ENCODE assay signal across 2 cellular contexts in the genomic region with DNA sequence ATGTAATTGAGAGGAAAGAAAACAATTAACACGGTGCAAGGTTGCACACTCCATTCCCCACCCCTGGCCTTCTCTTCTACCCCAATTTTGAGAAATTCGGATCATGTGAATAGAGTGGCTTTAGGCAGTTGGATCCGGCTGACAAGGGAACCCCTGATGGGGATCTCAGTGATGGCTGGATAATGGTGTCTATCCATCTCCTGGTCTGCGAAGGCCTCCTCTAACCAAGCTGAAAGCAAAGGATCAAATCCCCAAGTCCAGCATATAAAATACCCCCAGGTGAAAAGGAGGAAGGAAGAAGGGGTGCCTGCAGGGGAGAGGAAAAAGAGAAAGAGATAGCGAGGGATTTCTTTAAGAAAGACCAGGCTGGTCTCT.
TF ChIP-seq lines count a peak whose summit lies in the region.

No MANE protein-coding gene starts in this region.

TF ChIP-seq in SK-N-SH, 30 proteins besides CTCF, POLR2A, EP300 and RAD21 (continued from another document):
- TF ChIP-seq FOXJ3 (CRISPR knock-in tag; IDR thresholded peaks at IDR 0.05) = no peak
- TF ChIP-seq, protein P1, sequence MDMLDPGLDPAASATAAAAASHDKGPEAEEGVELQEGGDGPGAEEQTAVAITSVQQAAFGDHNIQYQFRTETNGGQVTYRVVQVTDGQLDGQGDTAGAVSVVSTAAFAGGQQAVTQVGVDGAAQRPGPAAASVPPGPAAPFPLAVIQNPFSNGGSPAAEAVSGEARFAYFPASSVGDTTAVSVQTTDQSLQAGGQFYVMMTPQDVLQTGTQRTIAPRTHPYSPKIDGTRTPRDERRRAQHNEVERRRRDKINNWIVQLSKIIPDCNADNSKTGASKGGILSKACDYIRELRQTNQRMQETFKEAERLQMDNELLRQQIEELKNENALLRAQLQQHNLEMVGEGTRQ (IDR thresholded peaks at IDR 0.05; ENCODE audit: borderline replicate concordance, low read depth, low read length) = no peak
- TF ChIP-seq MXI1 (IDR thresholded peaks at IDR 0.05; ENCODE audit: low read depth, low read length) = no peak
- no peak for TF ChIP-seq SIN3A (IDR thresholded peaks at IDR 0.05; ENCODE audit: borderline replicate concordance, low read depth, low read length)
- no peak for TF ChIP-seq JUND (IDR thresholded peaks at IDR 0.05)
- no peak for TF ChIP-seq YY1 (IDR thresholded peaks at IDR 0.05; ENCODE audit: low read depth)

TF ChIP-seq in SK-N-SH treated with all-trans-retinoic acid at 6 μM for 48 hours, 23 proteins besides CTCF, POLR2A, EP300 and RAD21 (continued from another document):
- TF ChIP-seq, protein P2, sequence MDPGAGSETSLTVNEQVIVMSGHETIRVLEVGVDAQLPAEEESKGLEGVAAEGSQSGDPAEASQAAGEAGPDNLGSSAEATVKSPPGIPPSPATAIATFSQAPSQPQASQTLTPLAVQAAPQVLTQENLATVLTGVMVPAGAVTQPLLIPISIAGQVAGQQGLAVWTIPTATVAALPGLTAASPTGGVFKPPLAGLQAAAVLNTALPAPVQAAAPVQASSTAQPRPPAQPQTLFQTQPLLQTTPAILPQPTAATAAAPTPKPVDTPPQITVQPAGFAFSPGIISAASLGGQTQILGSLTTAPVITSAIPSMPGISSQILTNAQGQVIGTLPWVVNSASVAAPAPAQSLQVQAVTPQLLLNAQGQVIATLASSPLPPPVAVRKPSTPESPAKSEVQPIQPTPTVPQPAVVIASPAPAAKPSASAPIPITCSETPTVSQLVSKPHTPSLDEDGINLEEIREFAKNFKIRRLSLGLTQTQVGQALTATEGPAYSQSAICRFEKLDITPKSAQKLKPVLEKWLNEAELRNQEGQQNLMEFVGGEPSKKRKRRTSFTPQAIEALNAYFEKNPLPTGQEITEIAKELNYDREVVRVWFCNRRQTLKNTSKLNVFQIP (CRISPR knock-in tag; IDR thresholded peaks at IDR 0.05; ENCODE audit: borderline replicate concordance, low read depth) = no peak
- TF ChIP-seq ARNTL (CRISPR knock-in tag; IDR thresholded peaks at IDR 0.05; ENCODE audit: borderline replicate concordance, low read depth) (no peak), TOX (CRISPR knock-in tag; IDR thresholded peaks at IDR 0.05; ENCODE audit: borderline replicate concordance) (no peak), SNAI2 (CRISPR knock-in tag; IDR thresholded peaks at IDR 0.05) (no peak), PPARA (CRISPR knock-in tag; IDR thresholded peaks at IDR 0.05; ENCODE audit: borderline replicate concordance) (no peak), ISL1 (CRISPR knock-in tag; IDR thresholded peaks at IDR 0.05) (no peak), ZNF70 (CRISPR knock-in tag; IDR thresholded peaks at IDR 0.05) (no peak), TCF4 (CRISPR knock-in tag; IDR thresholded peaks at IDR 0.05; ENCODE audit: borderline replicate concordance) (no peak), CSDC2 (CRISPR knock-in tag; IDR thresholded peaks at IDR 0.05) (no peak), ZFP30 (CRISPR knock-in tag; IDR thresholded peaks at IDR 0.05) (no peak), RARB (CRISPR knock-in tag; IDR thresholded peaks at IDR 0.05) (no peak), ZC3H10 (CRISPR knock-in tag; IDR thresholded peaks at IDR 0.05) (no peak), ZFP3 (CRISPR knock-in tag; IDR thresholded peaks at IDR 0.05) (no peak), BACH2 (CRISPR knock-in tag; IDR thresholded peaks at IDR 0.05; ENCODE audit: borderline replicate concordance) (no peak)
